1 cellular context compared by ENCODE assay signal in the genomic region with DNA sequence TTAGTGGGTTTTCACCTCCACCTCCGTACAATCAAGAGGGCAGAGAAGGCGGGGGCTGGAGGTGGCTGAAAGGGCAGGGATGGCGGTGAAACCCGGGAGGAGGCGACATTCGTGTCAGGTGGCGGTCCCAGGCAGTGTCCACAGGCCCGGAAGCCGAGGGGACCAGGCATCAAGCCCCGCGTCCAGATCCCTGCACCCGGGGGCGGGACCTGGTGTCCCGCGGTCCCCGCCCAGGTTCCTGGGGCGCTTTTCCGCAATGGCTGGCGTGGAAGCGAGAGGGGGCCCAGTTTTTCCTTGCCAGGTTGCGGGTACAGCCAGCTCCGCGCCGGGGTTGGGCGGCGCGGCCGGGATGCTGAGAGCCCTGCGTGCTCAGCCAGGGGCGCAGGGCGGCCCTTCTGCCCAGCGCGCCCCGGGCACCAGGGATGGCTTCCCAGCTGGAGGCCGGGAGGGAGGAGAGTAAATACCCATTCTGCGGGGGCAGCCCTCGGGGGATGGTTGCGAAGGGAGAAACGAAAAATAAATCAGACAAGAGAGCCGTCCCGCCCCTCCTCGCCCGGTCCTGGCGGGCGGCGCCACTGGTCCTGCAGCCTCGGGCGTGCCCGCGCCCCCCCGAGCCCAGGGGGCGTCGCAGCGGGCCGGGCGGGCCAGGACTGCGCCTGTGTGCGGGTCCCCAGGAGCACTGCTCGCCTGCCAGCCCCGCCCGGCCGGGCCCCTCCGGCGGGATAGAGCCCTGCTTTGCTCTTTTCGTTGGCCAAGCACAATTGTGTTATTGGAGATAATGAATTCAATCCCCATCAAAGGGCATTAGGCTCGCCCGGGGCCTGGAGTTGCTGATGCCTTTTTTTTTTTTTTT.
TF ChIP-seq lines count a peak whose summit lies in the region.

No MANE protein-coding gene starts in this region.

TF ChIP-seq in endothelial cell of umbilical vein, 7 proteins besides CTCF, POLR2A, EP300 and RAD21:
- TF ChIP-seq EZH2 (IDR thresholded peaks at IDR 0.05; ENCODE audit: borderline replicate concordance, low read depth, low read length, severe bottlenecking) = peak; percentile 94
- TF ChIP-seq FOS (IDR thresholded peaks at IDR 0.05; ENCODE audit: borderline replicate concordance, insufficient read depth, low read length) = no peak
